Comparison of ENCODE assay signal across 16 cellular contexts in genomic region chr3:26437678-26438077, GRCh38.
DNase-seq lines count a peak whose midpoint lies in the region; ATAC-seq and TF ChIP-seq lines count a peak whose summit lies in the region.
"Had no signal": no experiment of that assay in that cellular context is flagged by ENCODE, and none has a peak within 500 bp of the region (broad histone marks: within the 10 kb centered on the region; RNA-seq: fewer than 3 reads in every experiment).

No MANE protein-coding gene starts in this region.

- no peaks in the 10 kb centered on the region for H3K36me3 Mint-ChIP-seq in MCF 10A (ENCODE audit: insufficient read depth, unreplicated experiment)
- no peaks in the 10 kb centered on the region for H3K36me3 Mint-ChIP-seq in progenitor cell of endocrine pancreas (ENCODE audit: insufficient read depth)
- H3K36me3 Mint-ChIP-seq: CD8-positive, alpha-beta T cell; naive thymus-derived CD4-positive, alpha-beta T cell had no signal

- TF ChIP-seq CTCF in MCF 10A (IDR thresholded peaks at IDR 0.05; ENCODE audit: unreplicated experiment), result no peak
- TF ChIP-seq CTCF in breast epithelium (IDR thresholded peaks at IDR 0.05), result no peak
- TF ChIP-seq CTCF in mammary epithelial cell (conservative IDR thresholded peaks at IDR 0.05 in 1 of 2, IDR thresholded peaks at IDR 0.05 in 1 of 2; ENCODE audit: extremely low read depth in 1 of 2, insufficient read depth in 1 of 2, low read depth in 1 of 2, low read length in 2 of 2), result no peak
- no peak for TF ChIP-seq CTCF in kidney epithelial cell (IDR thresholded peaks at IDR 0.05; ENCODE audit: insufficient read depth, low read length, poor library complexity, severe bottlenecking)
- TF ChIP-seq CTCF in progenitor cell of endocrine pancreas (IDR thresholded peaks at IDR 0.05; ENCODE audit: unreplicated experiment), result no peak
- TF ChIP-seq CTCF in gastroesophageal sphincter (IDR thresholded peaks at IDR 0.05), result no peak

- H3K4me1 ChIP-seq in breast epithelium (no peaks in the 10 kb centered on the region), mammary epithelial cell (ENCODE audit: insufficient read depth, low read length) (no peaks in the 10 kb centered on the region), gastroesophageal sphincter (no peaks in the 10 kb centered on the region)
- H3K4me1 ChIP-seq: colonic mucosa, HAP-1, thyroid gland had no signal

- H3K4me3 Mint-ChIP-seq in MCF 10A (ENCODE audit: unreplicated experiment), result no peak overlapping the region
- H3K4me3 Mint-ChIP-seq in progenitor cell of endocrine pancreas (ENCODE audit: low read depth), result no peak overlapping the region
- H3K4me3 Mint-ChIP-seq: CD8-positive, alpha-beta T cell; naive thymus-derived CD4-positive, alpha-beta T cell; T-helper 17 cell had no signal

- no peak for TF ChIP-seq EP300 in gastroesophageal sphincter (IDR thresholded peaks at IDR 0.05)

- H3K27me3 ChIP-seq in breast epithelium (no peaks in the 10 kb centered on the region), mammary epithelial cell (ENCODE audit: insufficient read depth, low read length) (no peaks in the 10 kb centered on the region), kidney epithelial cell (ENCODE audit: control insufficient read depth, insufficient read depth, low read length) (no peaks in the 10 kb centered on the region), gastroesophageal sphincter (no peaks in the 10 kb centered on the region)
- H3K27me3 ChIP-seq: colonic mucosa, thyroid gland had no signal

- dilution Hi-C loops in mammary epithelial cell (cut with HindIII; ENCODE audit: low sequenced_read_pairs), result no loop called here

- H3K9ac ChIP-seq in mammary epithelial cell (ENCODE audit: insufficient read depth, low read length), result no peak overlapping the region

- no peak overlapping the region for H3K4me2 ChIP-seq in mammary epithelial cell (ENCODE audit: insufficient read depth, low read depth, low read length)

- H3K9me3 ChIP-seq in breast epithelium (no peaks in the 10 kb centered on the region), mammary epithelial cell (replicated peaks; ENCODE audit: insufficient read depth, low read length) (no peaks in the 10 kb centered on the region), gastroesophageal sphincter (no peaks in the 10 kb centered on the region)
- H3K9me3 ChIP-seq: colonic mucosa, HAP-1, thyroid gland had no signal

- intact Hi-C loops in MCF 10A (cut with micrococcal nuclease), result no loop called here
- intact Hi-C loops in breast epithelium (cut with DNase I; ENCODE audit: low total_unique reads), result no loop called here
- intact Hi-C loops in mammary epithelial cell (cut with micrococcal nuclease), result no loop called here
- intact Hi-C loops in left ventricle myocardium superior (cut with micrococcal nuclease), result no loop called here

- CTCF ChIA-PET in MCF 10A (lab: Yijun Ruan, JAX) (no interaction called here), mammary epithelial cell (lab: Charles Lee; ENCODE audit: low non-redundant PET) (no interaction called here)

- H3K27ac ChIP-seq in breast epithelium (no peak overlapping the region), mammary epithelial cell (ENCODE audit: insufficient read depth, low read depth, low read length) (no peak overlapping the region), gastroesophageal sphincter (no peak overlapping the region)
- H3K27ac ChIP-seq: colonic mucosa, thyroid gland had no signal

- peaks cover 28% of the 10 kb centered on the region for H3K4me1 Mint-ChIP-seq in MCF 10A (ENCODE audit: insufficient read depth, unreplicated experiment)
- peaks cover 3% of the 10 kb centered on the region for H3K4me1 Mint-ChIP-seq in progenitor cell of endocrine pancreas (ENCODE audit: low read depth)
- H3K4me1 Mint-ChIP-seq: naive thymus-derived CD4-positive, alpha-beta T cell; T-helper 17 cell had no signal

- BruUV-seq in MCF 10A (replicated peaks; lab: Mats Ljungman, UMichigan), result no TSS peak
- BruUV-seq in mammary epithelial cell (replicated peaks; lab: Mats Ljungman, UMichigan), result no TSS peak

- H3K27ac Mint-ChIP-seq in MCF 10A (ENCODE audit: low read depth, unreplicated experiment) (peak overlapping the region; percentile 88), progenitor cell of endocrine pancreas (no peak overlapping the region)
- H3K27ac Mint-ChIP-seq: CD8-positive, alpha-beta T cell; naive thymus-derived CD4-positive, alpha-beta T cell; T-helper 17 cell had no signal

- H4K20me1 ChIP-seq in mammary epithelial cell (ENCODE audit: insufficient read depth, low read length), result no peaks in the 10 kb centered on the region

- H3K27me3 Mint-ChIP-seq in MCF 10A (ENCODE audit: insufficient read depth, unreplicated experiment), result no peaks in the 10 kb centered on the region
- H3K27me3 Mint-ChIP-seq in progenitor cell of endocrine pancreas, result no peaks in the 10 kb centered on the region
- H3K27me3 Mint-ChIP-seq: naive thymus-derived CD4-positive, alpha-beta T cell; T-helper 17 cell had no signal

- no peaks in the 10 kb centered on the region for H3K36me3 ChIP-seq in breast epithelium
- H3K36me3 ChIP-seq in mammary epithelial cell (ENCODE audit: insufficient read depth, low read length), result no peaks in the 10 kb centered on the region
- H3K36me3 ChIP-seq in kidney epithelial cell (ENCODE audit: control insufficient read depth, insufficient read depth, low read length), result no peaks in the 10 kb centered on the region
- no peaks in the 10 kb centered on the region for H3K36me3 ChIP-seq in gastroesophageal sphincter
- H3K36me3 ChIP-seq: colonic mucosa, HAP-1, thyroid gland had no signal

- no peak overlapping the region for H2AFZ ChIP-seq in mammary epithelial cell (ENCODE audit: low read depth, low read length)

- no peak for TF ChIP-seq POLR2A in breast epithelium (IDR thresholded peaks at IDR 0.05)
- TF ChIP-seq POLR2A in gastroesophageal sphincter (IDR thresholded peaks at IDR 0.05), result no peak

- POLR2A ChIA-PET in MCF 10A (lab: Yijun Ruan, JAX), result interaction anchor here (0.5 to 1.2 kb wide), 4 partner anchors 11 to 690 kb away, joined by 3 to 5 read pairs (median 3); no protein-coding TSS in a partner anchor

- WGBS in mammary epithelial cell (ENCODE audit: low coverage, missing lambda C conversion rate), result 35% methylated on average over 4 of the region's 4 CpGs
- 83 to 88% methylated on average over 4 of the region's 4 CpGs for WGBS in gastroesophageal sphincter (ENCODE audit: low coverage in 1 of 2), 2 donors

- H3K9me3 Mint-ChIP-seq in MCF 10A (ENCODE audit: unreplicated experiment), result no peaks in the 10 kb centered on the region
- H3K9me3 Mint-ChIP-seq in progenitor cell of endocrine pancreas (ENCODE audit: low read depth), result no peaks in the 10 kb centered on the region

- peak; percentile 76 for DNase-seq in MCF 10A (ENCODE audit: unreplicated experiment)
- DNase-seq in breast epithelium (ENCODE audit: low spot score in 2 of 2), result no peak
- peak; percentile 78 for DNase-seq in mammary epithelial cell
- peak; percentile 77 for DNase-seq in kidney epithelial cell (ENCODE audit: low read depth)
- DNase-seq in stimulated activated CD4-positive, alpha-beta T cell treated with anti-CD3 and anti-CD28 coated beads, Interleukin-2, amount 100 ng/mL, for 24 hours, result no peak
- DNase-seq in progenitor cell of endocrine pancreas (ENCODE audit: low spot score, unreplicated experiment), result no peak
- DNase-seq in left ventricle myocardium superior, result no peak
- DNase-seq: CD8-positive, alpha-beta T cell; colonic mucosa; naive thymus-derived CD4-positive, alpha-beta T cell; NCI-H1105 treated with DMSO at 0.1 percent for 48 hours; T-helper 17 cell; thyroid gland had no signal

- H3K4me3 ChIP-seq in breast epithelium, result no peak overlapping the region
- no peak overlapping the region for H3K4me3 ChIP-seq in mammary epithelial cell (replicated peaks in 1 of 3; ENCODE audit: insufficient read depth in 1 of 3, low read depth in 2 of 3, low read length in 3 of 3)
- H3K4me3 ChIP-seq in kidney epithelial cell (ENCODE audit: low read depth, low read length), result no peak overlapping the region
- H3K4me3 ChIP-seq in gastroesophageal sphincter, result no peak overlapping the region
- H3K4me3 ChIP-seq: colonic mucosa, HAP-1, thyroid gland had no signal

- no peaks in the 10 kb centered on the region for H3K79me2 ChIP-seq in mammary epithelial cell (ENCODE audit: insufficient read depth, low read length)

- ATAC-seq in left ventricle myocardium superior (no peak), gastroesophageal sphincter (no peak)
- ATAC-seq: activated CD4-positive, CD25-positive, alpha-beta regulatory T cell treated with anti-CD3 and anti-CD28 coated beads, Interleukin-2, amount 50 U/mL, for 24 hours; CD8-positive, alpha-beta T cell; naive thymus-derived CD4-positive, alpha-beta T cell; T-helper 17 cell had no signal

- in situ Hi-C loops in mammary epithelial cell (cut with MboI; ENCODE audit: low sequenced_read_pairs in 2 of 2), result no loop called here

Comparison
In these comparisons a context has a peak if more than half of its experiments do, and no peak if none do; other contexts are left out.
1. DNase-seq: peak in MCF 10A (single experiment), mammary epithelial cell (single experiment) and kidney epithelial cell (single experiment); none in breast epithelium (0 of 2), stimulated activated CD4-positive, alpha-beta T cell treated with anti-CD3 and anti-CD28 coated beads, Interleukin-2, amount 100 ng/mL, for 24 hours (0 of 2), progenitor cell of endocrine pancreas (single experiment) and left ventricle myocardium superior (single experiment).